Comparison of ENCODE assay signal across 9 cellular contexts in the genomic region with DNA sequence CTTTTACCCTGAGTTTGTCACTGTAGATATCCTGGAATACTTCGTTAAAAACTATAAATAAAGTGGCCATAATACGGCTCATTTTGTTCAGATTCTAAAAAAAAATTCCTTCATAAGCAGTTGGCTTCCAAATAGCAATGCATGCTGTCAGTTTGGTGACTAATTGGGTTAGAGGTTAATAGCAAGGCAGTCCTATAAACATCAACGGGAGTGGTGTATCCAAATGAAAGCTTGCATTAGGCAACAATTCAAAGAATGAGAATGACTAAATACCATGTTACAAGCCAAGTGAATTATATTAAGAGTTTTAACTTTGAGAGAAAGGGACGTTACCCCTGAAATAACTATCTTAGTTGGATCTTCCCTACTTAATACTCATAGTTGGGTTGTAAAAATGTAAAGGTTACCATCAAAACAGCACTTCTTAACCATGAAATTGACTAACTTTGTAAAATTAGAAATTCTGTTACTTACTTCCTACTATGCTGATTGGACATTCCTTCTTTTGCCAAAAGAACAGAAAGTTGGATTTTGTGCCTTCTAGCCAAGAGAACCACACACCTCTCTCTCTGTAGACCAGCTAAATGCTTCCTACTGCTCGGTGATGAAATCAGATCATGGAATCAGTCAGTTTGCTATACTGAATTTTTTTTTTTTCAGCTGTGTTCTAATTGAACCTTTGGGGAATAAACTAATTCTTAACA.
A peak's percentile ranks its signal among the peaks of the same experiment; 100 is the strongest.
DNase-seq lines count a peak whose midpoint lies in the region; ATAC-seq, FAIRE-seq and TF ChIP-seq lines count a peak whose summit lies in the region.
"Had no signal": no experiment of that assay in that cellular context is flagged by ENCODE, and none has a peak within 500 bp of the region (broad histone marks: within the 10 kb centered on the region; RNA-seq: fewer than 3 reads in every experiment).

No MANE protein-coding gene starts in this region.

- peaks cover 11% of the 10 kb centered on the region for H3K36me3 Mint-ChIP-seq in activated CD8-positive, alpha-beta T cell treated with anti-CD3 and anti-CD28 coated beads for 36 hours (ENCODE audit: low read depth)
- no peaks in the 10 kb centered on the region for H3K36me3 Mint-ChIP-seq in effector memory CD8-positive, alpha-beta T cell (ENCODE audit: insufficient read depth)

- no peak overlapping the region for H3K27ac Mint-ChIP-seq in activated CD8-positive, alpha-beta T cell treated with anti-CD3 and anti-CD28 coated beads for 36 hours
- no peak overlapping the region for H3K27ac Mint-ChIP-seq in effector memory CD8-positive, alpha-beta T cell

- peak overlapping the region; percentile 6 to 71 for H3K27ac ChIP-seq in small intestine (ENCODE audit: low read depth in 1 of 2, low read length in 1 of 2)
- H3K27ac ChIP-seq: neutrophil had no signal

- intact Hi-C loops in left cardiac atrium (cut with DNase I) = no loop called here
- intact Hi-C loops in activated CD8-positive, alpha-beta T cell treated with anti-CD3 and anti-CD28 coated beads for 36 hours (cut with micrococcal nuclease) = no loop called here

- 27 to 44% (median 43%) methylated on average over 5 of the region's 5 CpGs for WGBS in small intestine, 3 donors

- FAIRE-seq in small intestine (lab: Jason Lieb, UNC) = no peak

- H3K4me3 ChIP-seq in small intestine (ENCODE audit: low read depth in 1 of 2, low read length in 2 of 2) = no peak overlapping the region

- peaks cover 18 to 20% of the 10 kb centered on the region in 2 donors for H3K4me1 ChIP-seq in small intestine (ENCODE audit: control insufficient read depth in 2 of 2, insufficient read depth in 1 of 2, low read depth in 1 of 2, low read length in 1 of 2)

- POLR2A ChIA-PET in activated CD8-positive, alpha-beta T cell treated with anti-CD3 and anti-CD28 coated beads for 36 hours (lab: Charles Lee) = interaction anchor here (0.8 kb wide), 1 partner anchor 51 kb away, joined by 3 read pairs; no protein-coding TSS in a partner anchor

- no peak for TF ChIP-seq CTCF in activated CD8-positive, alpha-beta T cell treated with anti-CD3 and anti-CD28 coated beads for 36 hours (IDR thresholded peaks at IDR 0.05)

- no peaks in the 10 kb centered on the region for H3K27me3 Mint-ChIP-seq in activated CD8-positive, alpha-beta T cell treated with anti-CD3 and anti-CD28 coated beads for 36 hours
- H3K27me3 Mint-ChIP-seq in effector memory CD8-positive, alpha-beta T cell = no peaks in the 10 kb centered on the region

- H3K9me3 ChIP-seq in small intestine (ENCODE audit: control insufficient read depth, low read depth) = no peaks in the 10 kb centered on the region
- H3K9me3 ChIP-seq: neutrophil had no signal

- no peaks in the 10 kb centered on the region for H3K36me3 ChIP-seq in small intestine (ENCODE audit: control insufficient read depth in 2 of 2, insufficient read depth in 2 of 2, low read length in 2 of 2)
- H3K36me3 ChIP-seq: neutrophil had no signal

- H3K4me3 Mint-ChIP-seq in activated CD8-positive, alpha-beta T cell treated with anti-CD3 and anti-CD28 coated beads for 36 hours = no peak overlapping the region
- H3K4me3 Mint-ChIP-seq in effector memory CD8-positive, alpha-beta T cell = no peak overlapping the region

- CTCF ChIA-PET in activated CD8-positive, alpha-beta T cell treated with anti-CD3 and anti-CD28 coated beads for 36 hours (lab: Charles Lee) = interaction anchor here (1.6 kb wide), 1 partner anchor 16 kb away, joined by 4 read pairs; no protein-coding TSS in a partner anchor

- ATAC-seq in left cardiac atrium = peak; percentile 58 to 90
- ATAC-seq in activated CD8-positive, alpha-beta T cell treated with anti-CD3 and anti-CD28 coated beads for 36 hours = no peak
- no peak for ATAC-seq in effector memory CD8-positive, alpha-beta T cell (replicated peaks)

- peaks cover 53% of the 10 kb centered on the region for H3K4me1 Mint-ChIP-seq in activated CD8-positive, alpha-beta T cell treated with anti-CD3 and anti-CD28 coated beads for 36 hours (ENCODE audit: low read depth)
- H3K4me1 Mint-ChIP-seq in effector memory CD8-positive, alpha-beta T cell (ENCODE audit: low read depth in 2 of 2) = peaks cover 28 to 58% of the 10 kb centered on the region in 2 donors

- no peaks in the 10 kb centered on the region for H3K27me3 ChIP-seq in small intestine (ENCODE audit: control insufficient read depth in 2 of 2, insufficient read depth in 2 of 2, low read length in 2 of 2)
- H3K27me3 ChIP-seq: neutrophil had no signal

- H3K9me3 Mint-ChIP-seq in activated CD8-positive, alpha-beta T cell treated with anti-CD3 and anti-CD28 coated beads for 36 hours = peaks cover 8% of the 10 kb centered on the region
- H3K9me3 Mint-ChIP-seq in effector memory CD8-positive, alpha-beta T cell = peaks cover 0 to 2% of the 10 kb centered on the region in 2 donors

- DNase-seq in HCEC 1CT (peak; percentile 98), amniotic epithelial cell (ENCODE audit: low read depth) (peak; percentile 97), left cardiac atrium (no peak), small intestine (peak; percentile 78), COLO668 (lab: John Stamatoyannopoulos, UW; ENCODE audit: unreplicated experiment) (no peak)
- no peak for DNase-seq in activated CD8-positive, alpha-beta T cell treated with anti-CD3 and anti-CD28 coated beads for 36 hours
- DNase-seq in effector memory CD8-positive, alpha-beta T cell = no peak
- no peak for DNase-seq in activated CD8-positive, alpha-beta memory T cell treated with anti-CD3 and anti-CD28 coated beads, Interleukin-2, amount 50 U/mL, for 48 hours

Comparison
In these comparisons a context has a peak if more than half of its experiments do, and no peak if none do; other contexts are left out.
1. DNase-seq: peak in HCEC 1CT (single experiment), amniotic epithelial cell (single experiment) and small intestine (single experiment); none in left cardiac atrium (single experiment), COLO668 (single experiment), activated CD8-positive, alpha-beta T cell treated with anti-CD3 and anti-CD28 coated beads for 36 hours (single experiment), effector memory CD8-positive, alpha-beta T cell (0 of 3) and activated CD8-positive, alpha-beta memory T cell treated with anti-CD3 and anti-CD28 coated beads, Interleukin-2, amount 50 U/mL, for 48 hours (single experiment).
2. ATAC-seq: peak in left cardiac atrium (2 of 2); none in activated CD8-positive, alpha-beta T cell treated with anti-CD3 and anti-CD28 coated beads for 36 hours (single experiment) and effector memory CD8-positive, alpha-beta T cell (single experiment).